Comparison of ENCODE assay signal across 8 cellular contexts in genomic region chr17:27630607-27631408, GRCh38. TPM values are rescaled to one million over a fixed set of nuclear protein-coding genes. Genes with fewer than 3 reads are reported as not detected.
DNase-seq lines count a peak whose midpoint lies in the region; ATAC-seq and TF ChIP-seq lines count a peak whose summit lies in the region.

LGALS9 (plus strand) TSS chr17:27631188; CDS start chr17:27631266, 78 bp downstream.

- peak within 1 kb of the TSS; percentile 92 for H3K4me2 ChIP-seq in BLaER1

- H3K27ac Mint-ChIP-seq in activated CD4-positive, alpha-beta memory T cell treated with anti-CD3 and anti-CD28 coated beads, Interleukin-2, amount 10 ng/mL, durations not matched to agents 7 days and 5 days = peak within 1 kb of the TSS; percentile 92

- ATAC-seq in HG03565 (IDR thresholded peaks at IDR 0.05; ENCODE audit: unreplicated experiment) (peak; percentile 42), sciatic nerve (peak; percentile 11)

- peak within 1 kb of the TSS; percentile 79 for H3K9ac ChIP-seq in BLaER1

- peaks cover 18% of the 10 kb centered on the region; the same call in 1 of the 2 replicates for H3K36me3 ChIP-seq in BLaER1

- H3K4me3 ChIP-seq in BLaER1 = peak within 1 kb of the TSS; percentile 70
- no peak within 1 kb of the TSS for H3K4me3 ChIP-seq in foreskin fibroblast (ENCODE audit: low read depth in 1 of 2, low read length in 2 of 2)

- H3K4me3 Mint-ChIP-seq in activated CD4-positive, alpha-beta memory T cell treated with anti-CD3 and anti-CD28 coated beads, Interleukin-2, amount 10 ng/mL, durations not matched to agents 7 days and 5 days = peak within 1 kb of the TSS; percentile 99

- H3K4me1 ChIP-seq in BLaER1 = peaks cover 63% of the 10 kb centered on the region

- peak within 1 kb of the TSS; percentile 80 for H3K27ac ChIP-seq in BLaER1

- no peak for TF ChIP-seq CTCF in foreskin fibroblast (IDR thresholded peaks at IDR 0.05; ENCODE audit: low read depth, low read length)

- POLR2A ChIA-PET in activated CD4-positive, alpha-beta memory T cell treated with anti-CD3 and anti-CD28 coated beads, Interleukin-2, amount 10 ng/mL, durations not matched to agents 7 days and 5 days (lab: Charles Lee) = interaction anchor here (0.7 to 1.8 kb wide), 3 partner anchors 10 to 337 kb away, joined by 3 to 5 read pairs (median 3); partner anchors contain the start of gene WSB1

- no peaks in the 10 kb centered on the region for H4K20me1 ChIP-seq in BLaER1

- intact Hi-C loops in sciatic nerve (cut with DNase I) = no loop called here

- peaks cover 36% of the 10 kb centered on the region for H3K36me3 Mint-ChIP-seq in activated CD4-positive, alpha-beta memory T cell treated with anti-CD3 and anti-CD28 coated beads, Interleukin-2, amount 10 ng/mL, durations not matched to agents 7 days and 5 days (ENCODE audit: low read depth)

- DNase-seq in activated CD4-positive, alpha-beta memory T cell treated with anti-CD3 and anti-CD28 coated beads, Interleukin-2, amount 10 ng/mL, durations not matched to agents 7 days and 5 days = peak; percentile 60
- DNase-seq in foreskin fibroblast (peak; percentile 14 to 52), sciatic nerve (ENCODE audit: low spot score) (no peak), cortex of kidney (lab: John Stamatoyannopoulos, UW) (no peak), KG1 (lab: John Stamatoyannopoulos, UW) (no peak)

- no peaks in the 10 kb centered on the region for H3K27me3 Mint-ChIP-seq in activated CD4-positive, alpha-beta memory T cell treated with anti-CD3 and anti-CD28 coated beads, Interleukin-2, amount 10 ng/mL, durations not matched to agents 7 days and 5 days

- CTCF ChIA-PET in activated CD4-positive, alpha-beta memory T cell treated with anti-CD3 and anti-CD28 coated beads, Interleukin-2, amount 10 ng/mL, durations not matched to agents 7 days and 5 days (lab: Charles Lee) = interaction anchor here (1.1 to 1.7 kb wide), 3 partner anchors 24 to 28 kb away, joined by 4 to 6 read pairs (median 4); no protein-coding TSS in a partner anchor

- H3K9me3 ChIP-seq in BLaER1 = peaks cover 9% of the 10 kb centered on the region; the same call in 1 of the 2 replicates

- peaks cover 65% of the 10 kb centered on the region for H3K4me1 Mint-ChIP-seq in activated CD4-positive, alpha-beta memory T cell treated with anti-CD3 and anti-CD28 coated beads, Interleukin-2, amount 10 ng/mL, durations not matched to agents 7 days and 5 days

- no peaks in the 10 kb centered on the region for H3K9me3 Mint-ChIP-seq in activated CD4-positive, alpha-beta memory T cell treated with anti-CD3 and anti-CD28 coated beads, Interleukin-2, amount 10 ng/mL, durations not matched to agents 7 days and 5 days

- H3K27me3 ChIP-seq in BLaER1 = no peaks in the 10 kb centered on the region

- peak; percentile 57 for TF ChIP-seq POLR2A in GM19193 (IDR thresholded peaks at IDR 0.05; ENCODE audit: extremely low read depth, insufficient read depth, insufficient read length)

RNA-seq across cellular contexts. Expression of gene LGALS9, which starts in this region (rescaled TPM):
- 100 to 1,000 TPM; 238 to 240 TPM for total RNA-seq in activated CD4-positive, alpha-beta memory T cell treated with anti-CD3 and anti-CD28 coated beads, Interleukin-2, amount 10 ng/mL, durations not matched to agents 7 days and 5 days
- 41.8 TPM for total RNA-seq in sciatic nerve

Comparison
In these comparisons a context has a peak if more than half of its experiments do, and no peak if none do; other contexts are left out.
1. DNase-seq: peak in activated CD4-positive, alpha-beta memory T cell treated with anti-CD3 and anti-CD28 coated beads, Interleukin-2, amount 10 ng/mL, durations not matched to agents 7 days and 5 days (single experiment) and foreskin fibroblast (2 of 2); none in sciatic nerve (single experiment), cortex of kidney (single experiment) and KG1 (single experiment).